Comparison of ENCODE assay signal across 8 cellular contexts in the genomic region with DNA sequence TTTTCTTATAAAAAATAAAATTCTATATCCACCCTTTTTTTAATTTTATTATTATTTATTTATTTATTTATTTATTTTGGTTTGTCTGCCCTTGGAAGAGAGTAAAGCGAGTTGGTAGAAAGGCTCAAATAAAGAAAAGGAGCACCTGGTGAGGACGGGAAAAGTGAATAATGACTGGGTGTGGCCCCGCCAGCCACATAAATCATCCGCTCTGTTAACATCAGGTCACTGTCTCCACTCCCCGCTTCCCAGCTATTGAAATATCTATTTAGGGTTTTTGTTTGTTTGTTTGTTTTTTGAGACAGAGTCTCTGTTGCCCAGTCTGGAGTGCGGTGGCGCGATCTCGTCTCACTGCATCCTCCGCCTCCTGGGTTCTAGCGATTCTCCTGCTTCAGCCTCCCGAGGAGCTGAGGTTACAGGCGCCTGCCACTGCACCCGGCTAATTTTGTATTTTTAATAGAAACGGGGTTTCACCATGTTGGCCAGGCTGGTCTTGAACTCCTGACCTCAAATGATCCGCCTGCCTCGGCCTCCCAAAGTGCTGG. TPM values are rescaled to one million over a fixed set of nuclear protein-coding genes. Genes with fewer than 3 reads are reported as not detected.
DNase-seq lines count a peak whose midpoint lies in the region; ATAC-seq and TF ChIP-seq lines count a peak whose summit lies in the region.

No MANE protein-coding gene starts in this region.

- TF ChIP-seq CTCF in GM12864 (IDR thresholded peaks at IDR 0.05; ENCODE audit: low read depth, low read length, missing control alignments), result no peak
- TF ChIP-seq CTCF in colonic mucosa (IDR thresholded peaks at IDR 0.05), result no peak
- no peak for TF ChIP-seq CTCF in ascending aorta (IDR thresholded peaks at IDR 0.05)

- H3K4me1 ChIP-seq in colonic mucosa, result no peaks in the 10 kb centered on the region
- peaks cover 19% of the 10 kb centered on the region for H3K4me1 ChIP-seq in neuron (ENCODE audit: insufficient read depth, low read length)
- H3K4me1 ChIP-seq in ascending aorta, result peaks cover 0 to 13% of the 10 kb centered on the region in 2 donors

- ATAC-seq in GM19452 (IDR thresholded peaks at IDR 0.05; ENCODE audit: unreplicated experiment), result no peak

- intact Hi-C loops in colonic mucosa (cut with DNase I), result loop anchor here (5.0 kb wide), 1 partner anchor 63 kb away; no protein-coding TSS in a partner anchor
- intact Hi-C loops in ascending aorta (cut with DNase I), result no loop called here

- H3K36me3 ChIP-seq in colonic mucosa (no peaks in the 10 kb centered on the region), neuron (ENCODE audit: insufficient read depth, low read length) (no peaks in the 10 kb centered on the region), ascending aorta (no peaks in the 10 kb centered on the region)

- no peak for DNase-seq in GM12864 (ENCODE audit: low read depth)
- DNase-seq in NCI-H146 treated with DMSO at 0.1 percent for 48 hours (lab: John Stamatoyannopoulos, UW; ENCODE audit: unreplicated experiment), result peak; percentile 19
- peak; percentile 28 for DNase-seq in colonic mucosa
- DNase-seq in ascending aorta (ENCODE audit: low spot score in 2 of 2), result no peak
- DNase-seq in cerebellar nuclear complex (lab: John Stamatoyannopoulos, UW), result no peak
- DNase-seq in AG20443 (ENCODE audit: low spot score), result no peak

- peak overlapping the region; percentile 93 for H3K27ac ChIP-seq in colonic mucosa
- H3K27ac ChIP-seq in ascending aorta, result no peak overlapping the region

- peak overlapping the region; percentile 87 for H2AFZ ChIP-seq in neuron (ENCODE audit: low read depth, low read length)

- H3K9me3 ChIP-seq in colonic mucosa, result no peaks in the 10 kb centered on the region
- H3K9me3 ChIP-seq in neuron (ENCODE audit: low read length), result no peaks in the 10 kb centered on the region
- H3K9me3 ChIP-seq in ascending aorta, result no peaks in the 10 kb centered on the region

- H3K4me3 ChIP-seq in GM12864 (ENCODE audit: low read depth, low read length) (peak overlapping the region; percentile 73; the same call in 1 of the 2 replicates), colonic mucosa (peak overlapping the region; percentile 63), neuron (ENCODE audit: low read length) (peak overlapping the region; percentile 88), ascending aorta (peak overlapping the region in 1 of 2 donors; percentile 81)

- H3K9ac ChIP-seq in colonic mucosa (ENCODE audit: low read depth in 2 of 2, low read length in 2 of 2), result no peak overlapping the region

- no peaks in the 10 kb centered on the region for H3K27me3 ChIP-seq in colonic mucosa
- H3K27me3 ChIP-seq in neuron (ENCODE audit: insufficient read depth, low read length), result no peaks in the 10 kb centered on the region
- no peaks in the 10 kb centered on the region for H3K27me3 ChIP-seq in ascending aorta

RNA-seq across cellular contexts. Expression of gene POLR3G, which starts 0.8 kb away (rescaled TPM):
- 1 to 10 TPM; 1.7 to 4.0 TPM for total RNA-seq in colonic mucosa
- total RNA-seq in ascending aorta, result 1.5 TPM

RNA-seq across cellular contexts. Expression of gene MBLAC2, which starts 0.9 kb away (rescaled TPM):
- 1 to 10 TPM; 3.2 to 3.3 TPM for total RNA-seq in colonic mucosa
- 4.7 TPM for total RNA-seq in ascending aorta

RNA-seq across cellular contexts. Expression of gene LYSMD3, which starts 53.9 kb away (rescaled TPM):
- 10 to 100 TPM; 20.4 to 32.0 TPM for total RNA-seq in colonic mucosa
- 4.0 TPM for total RNA-seq in ascending aorta

Comparison
In these comparisons a context has a peak if more than half of its experiments do, and no peak if none do; other contexts are left out.
1. DNase-seq: peak in NCI-H146 treated with DMSO at 0.1 percent for 48 hours (single experiment) and colonic mucosa (single experiment); none in GM12864 (single experiment), ascending aorta (0 of 2), cerebellar nuclear complex (0 of 2) and AG20443 (single experiment).